ENCODE assay signal across 8 cellular contexts in genomic region chr1:239240736-239241135, GRCh38.
"Had no signal": no experiment of that assay in that cellular context is flagged by ENCODE, and none has a peak within 500 bp of the region (broad histone marks: within the 10 kb centered on the region; RNA-seq: fewer than 3 reads in every experiment).

No MANE protein-coding gene starts in this region.

- H3K9ac ChIP-seq: GM23248 had no signal

- FAIRE-seq: H54, HepG2 had no signal

- DNase-seq: GM23248, GOT3, H9, HCEC 1CT, KBM-7 had no signal

- ATAC-seq: HepG2 had no signal

- H3K27ac ChIP-seq: GM23248, HL-60 had no signal

- H3K4me3 ChIP-seq: GM23248 had no signal

- H2AFZ ChIP-seq: GM23248 had no signal
